ENCODE assay signal across 8 cellular contexts in genomic region chr12:98725481-98726247, GRCh38.
DNase-seq lines count a peak whose midpoint lies in the region; ATAC-seq and TF ChIP-seq lines count a peak whose summit lies in the region.

No MANE protein-coding gene starts in this region.

- ATAC-seq in HG02678 (IDR thresholded peaks at IDR 0.05; ENCODE audit: unreplicated experiment): peak; percentile 93

- peak; percentile 31 for TF ChIP-seq CTCF in GM12865 (IDR thresholded peaks at IDR 0.05; ENCODE audit: insufficient read depth, low read depth, low read length, missing control alignments)
- peak; percentile 81 for TF ChIP-seq CTCF in NB4 (IDR thresholded peaks at IDR 0.05; ENCODE audit: low read depth, low read length)
- peak; percentile 47 for TF ChIP-seq CTCF in WI38 (IDR thresholded peaks at IDR 0.05; ENCODE audit: low read depth, low read length)
- peak; percentile 60 to 70 for TF ChIP-seq CTCF in fibroblast of lung (conservative IDR thresholded peaks at IDR 0.05 in 1 of 2, IDR thresholded peaks at IDR 0.05 in 1 of 2; ENCODE audit: low read depth in 1 of 2, low read length in 2 of 2)
- no peak for TF ChIP-seq CTCF in ovary (IDR thresholded peaks at IDR 0.05)
- TF ChIP-seq CTCF in transverse colon (IDR thresholded peaks at IDR 0.05): peak in 2 of 5 experiments; percentile 14 to 19

- H3K4me3 ChIP-seq in GM12865 (ENCODE audit: low read depth, low read length): no peak overlapping the region
- H3K4me3 ChIP-seq in NB4 (ENCODE audit: low read depth, low read length): no peak overlapping the region
- no peak overlapping the region for H3K4me3 ChIP-seq in WI38 (ENCODE audit: low read depth, low read length)
- no peak overlapping the region for H3K4me3 ChIP-seq in fibroblast of lung (replicated peaks in 1 of 4; ENCODE audit: control extremely low read depth in 1 of 4, insufficient read depth in 1 of 4, low read depth in 3 of 4, low read length in 4 of 4)
- no peak overlapping the region for H3K4me3 ChIP-seq in ovary
- H3K4me3 ChIP-seq in transverse colon: no peak overlapping the region

- H3K79me2 ChIP-seq in fibroblast of lung (ENCODE audit: control insufficient read depth, insufficient read depth, low read length): no peaks in the 10 kb centered on the region

- WGBS in ovary, 3 donors: 41 to 67% (median 54%) methylated on average over 5 of the region's 5 CpGs
- WGBS in transverse colon (ENCODE audit: low coverage in 1 of 2), 2 donors: 59 to 68% methylated on average over 4 to 5 of the region's 5 CpGs

- TF ChIP-seq EP300 in ovary (IDR thresholded peaks at IDR 0.05) (no peak), transverse colon (IDR thresholded peaks at IDR 0.05; ENCODE audit: low read depth) (no peak)

- H3K27me3 ChIP-seq in fibroblast of lung (ENCODE audit: control insufficient read depth, insufficient read depth, low read length): no peaks in the 10 kb centered on the region
- H3K27me3 ChIP-seq in ovary: no peaks in the 10 kb centered on the region
- no peaks in the 10 kb centered on the region for H3K27me3 ChIP-seq in transverse colon

- intact Hi-C loops in ovary (cut with DNase I) (loop anchor here in 2 of 4 donors (10.0 kb wide), 2 partner anchors 209 to 269 kb away; no protein-coding TSS in a partner anchor), transverse colon (cut with DNase I; ENCODE audit: low total_unique reads) (no loop called here)

- TF ChIP-seq POLR2A in NB4 (IDR thresholded peaks at IDR 0.05; ENCODE audit: extremely low read depth, insufficient read length) (no peak), ovary (IDR thresholded peaks at IDR 0.05) (no peak), transverse colon (IDR thresholded peaks at IDR 0.05) (no peak)

- in situ Hi-C loops in transverse colon (cut with MboI; ENCODE audit: low pct_ligation_motif_present in 1 of 4, low pct_unique_long_range_greater_than_20kb in 1 of 4, low sequenced_read_pairs in 3 of 4): no loop called here

- H2AFZ ChIP-seq in fibroblast of lung (ENCODE audit: low read length): no peak overlapping the region

- no peaks in the 10 kb centered on the region for H3K9me3 ChIP-seq in fibroblast of lung (ENCODE audit: control insufficient read depth, insufficient read depth, low read depth, low read length)
- no peaks in the 10 kb centered on the region for H3K9me3 ChIP-seq in ovary
- H3K9me3 ChIP-seq in transverse colon: no peaks in the 10 kb centered on the region

- peak; percentile 85 for DNase-seq in AG20443 (ENCODE audit: low spot score)
- peak; percentile 42 for DNase-seq in GM12865 (ENCODE audit: low read depth)
- DNase-seq in NB4 (ENCODE audit: low read depth): peak; percentile 74
- DNase-seq in fibroblast of lung (ENCODE audit: low read depth in 2 of 2): peak; percentile 73 to 83
- DNase-seq in ovary: peak; percentile 28 to 71 (median 51)
- no peak for DNase-seq in transverse colon

- no peak overlapping the region for H3K4me2 ChIP-seq in fibroblast of lung (ENCODE audit: extremely low read depth, insufficient read depth, low read length)

- H3K9ac ChIP-seq in fibroblast of lung (ENCODE audit: insufficient read depth, low read length): no peak overlapping the region

- H3K27ac ChIP-seq in fibroblast of lung (ENCODE audit: insufficient read depth, low read length) (peak overlapping the region; percentile 46), ovary (no peak overlapping the region), transverse colon (no peak overlapping the region)

- no peaks in the 10 kb centered on the region for H4K20me1 ChIP-seq in fibroblast of lung (ENCODE audit: control insufficient read depth, extremely low read depth, insufficient read depth, low read length)

- H3K36me3 ChIP-seq in fibroblast of lung (ENCODE audit: control insufficient read depth, insufficient read depth, low read length) (peaks cover 1% of the 10 kb centered on the region), ovary (no peaks in the 10 kb centered on the region), transverse colon (peaks cover 0 to 46% (median 19%) of the 10 kb centered on the region in 4 donors)

- H3K4me1 ChIP-seq in fibroblast of lung (ENCODE audit: control insufficient read depth, extremely low read depth, insufficient read depth, low read length) (peaks cover 7% of the 10 kb centered on the region), ovary (ENCODE audit: insufficient read depth) (no peaks in the 10 kb centered on the region), transverse colon (no peaks in the 10 kb centered on the region)

Comparison
In these comparisons a context has a peak if more than half of its experiments do, and no peak if none do; other contexts are left out.
1. CTCF ChIP-seq: peak in GM12865 (single experiment), NB4 (single experiment), WI38 (single experiment) and fibroblast of lung (2 of 2); none in ovary (0 of 3).